ENCODE assay signal across 22 cellular contexts in the genomic region with DNA sequence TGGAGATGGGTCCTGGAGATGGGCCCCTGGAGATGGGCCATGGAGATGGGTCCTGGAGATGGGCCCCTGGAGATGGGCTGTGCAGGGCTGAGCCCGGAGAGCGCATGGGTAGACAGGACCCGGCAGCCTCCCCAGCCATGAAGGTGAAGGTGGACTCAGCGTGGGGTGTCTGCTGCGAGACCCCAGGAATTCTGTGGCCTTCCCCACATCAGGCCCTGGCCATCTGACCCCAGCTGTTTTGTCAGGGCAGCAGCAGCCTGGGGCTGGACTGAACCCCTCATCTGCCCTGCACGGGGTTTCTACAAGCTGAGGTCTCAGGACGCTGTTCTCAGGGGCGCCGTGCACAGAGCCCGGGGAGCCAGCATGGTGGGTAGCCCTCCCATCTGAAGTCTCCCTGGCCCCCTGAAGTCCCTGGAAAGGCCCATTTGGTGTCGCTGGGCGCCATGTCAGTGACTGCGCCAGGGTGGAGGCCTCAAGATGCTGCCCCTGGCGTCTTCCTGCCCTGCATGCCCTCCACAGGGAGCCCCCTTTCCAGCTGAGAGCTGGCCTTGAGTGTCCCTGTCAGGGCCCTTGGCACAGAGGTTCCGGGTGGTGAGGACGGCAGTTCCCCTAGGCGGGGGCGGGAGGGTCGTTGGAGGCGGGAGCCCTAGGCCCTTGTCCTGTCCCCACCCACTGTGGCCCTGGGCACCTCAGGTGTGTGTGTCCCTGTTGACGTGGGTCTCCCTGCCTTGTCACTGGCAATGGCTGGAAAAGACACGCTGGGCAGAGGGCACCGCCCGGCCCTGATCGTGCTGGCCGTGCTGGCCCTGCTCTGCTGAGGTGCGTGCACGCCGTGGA.
"Had no signal": no experiment of that assay in that cellular context is flagged by ENCODE, and none has a peak within 500 bp of the region (broad histone marks: within the 10 kb centered on the region; RNA-seq: fewer than 3 reads in every experiment).

No MANE protein-coding gene starts in this region.

- H3K36me3 Mint-ChIP-seq: activated CD8-positive, alpha-beta memory T cell treated with anti-CD3 and anti-CD28 coated beads, Interleukin-2, amount 10 ng/mL, durations not matched to agents 7 days and 5 days; activated naive CD4-positive, alpha-beta T cell treated with anti-CD3 and anti-CD28 coated beads, Interleukin-2, amount 50 U/mL, for 72 hours; immature natural killer cell; natural killer cell had no signal

- H3K27me3 Mint-ChIP-seq: progenitor cell of endocrine pancreas had no signal

- H3K4me3 ChIP-seq: body of pancreas, gastroesophageal sphincter, left lung, lung, testis had no signal

- H3K4me1 Mint-ChIP-seq: activated CD8-positive, alpha-beta memory T cell treated with anti-CD3 and anti-CD28 coated beads, Interleukin-2, amount 10 ng/mL, durations not matched to agents 7 days and 5 days had no signal

- ATAC-seq: activated CD4-positive, alpha-beta T cell treated with anti-CD3 and anti-CD28 coated beads for 36 hours; activated CD8-positive, alpha-beta memory T cell treated with anti-CD3 and anti-CD28 coated beads, Interleukin-2, amount 10 ng/mL, durations not matched to agents 7 days and 5 days; activated CD8-positive, alpha-beta T cell treated with anti-CD3 and anti-CD28 coated beads, Interleukin-2, amount 10 ng/mL, durations not matched to agents 7 days and 5 days; activated naive CD4-positive, alpha-beta T cell treated with anti-CD3 and anti-CD28 coated beads, Interleukin-2, amount 50 U/mL, for 72 hours; activated T-cell treated with anti-CD3 and anti-CD28 coated beads, Interleukin-2, amount 50 U/mL, for 72 hours; body of pancreas; gastroesophageal sphincter; left lung; natural killer cell had no signal

- H3K27me3 ChIP-seq: body of pancreas, testis had no signal

- H3K9me3 Mint-ChIP-seq: activated naive CD4-positive, alpha-beta T cell treated with anti-CD3 and anti-CD28 coated beads, Interleukin-2, amount 50 U/mL, for 72 hours; activated T-cell treated with anti-CD3 and anti-CD28 coated beads, Interleukin-2, amount 50 U/mL, for 72 hours; natural killer cell had no signal

- H3K27ac Mint-ChIP-seq: activated CD4-positive, alpha-beta T cell treated with anti-CD3 and anti-CD28 coated beads for 36 hours; activated CD8-positive, alpha-beta memory T cell treated with anti-CD3 and anti-CD28 coated beads, Interleukin-2, amount 10 ng/mL, durations not matched to agents 7 days and 5 days; activated CD8-positive, alpha-beta T cell treated with anti-CD3 and anti-CD28 coated beads, Interleukin-2, amount 10 ng/mL, durations not matched to agents 7 days and 5 days; activated naive CD4-positive, alpha-beta T cell treated with anti-CD3 and anti-CD28 coated beads, Interleukin-2, amount 50 U/mL, for 72 hours; activated T-cell treated with anti-CD3 and anti-CD28 coated beads, Interleukin-2, amount 50 U/mL, for 72 hours; immature natural killer cell; natural killer cell; progenitor cell of endocrine pancreas had no signal

- DNase-seq: activated CD4-positive, alpha-beta T cell treated with anti-CD3 and anti-CD28 coated beads for 36 hours; activated CD4-positive, CD25-positive, alpha-beta regulatory T cell; activated CD8-positive, alpha-beta memory T cell treated with anti-CD3 and anti-CD28 coated beads, Interleukin-2, amount 10 ng/mL, durations not matched to agents 7 days and 5 days; activated CD8-positive, alpha-beta T cell treated with anti-CD3 and anti-CD28 coated beads, Interleukin-2, amount 10 ng/mL, durations not matched to agents 7 days and 5 days; activated naive CD4-positive, alpha-beta T cell; activated T-cell treated with anti-CD3 and anti-CD28 coated beads, Interleukin-2, amount 50 U/mL, for 72 hours; cortex of kidney; immature natural killer cell; mesendoderm; natural killer cell; retina; stimulated activated CD4-positive, alpha-beta T cell treated with anti-CD3 and anti-CD28 coated beads, Interleukin-15, amount 100 ng/mL, for 24 hours; stimulated activated CD4-positive, alpha-beta T cell treated with anti-CD3 and anti-CD28 coated beads, Interleukin-2, amount 100 ng/mL, for 24 hours; stimulated activated naive CD4-positive, alpha-beta T cell; testis; trophoblast cell had no signal

- H3K36me3 ChIP-seq: gastroesophageal sphincter, left lung had no signal

- H3K9me3 ChIP-seq: body of pancreas, gastroesophageal sphincter, left lung, testis had no signal

- H3K27ac ChIP-seq: body of pancreas, gastroesophageal sphincter, left lung, testis had no signal

- H3K4me3 Mint-ChIP-seq: activated CD4-positive, alpha-beta T cell treated with anti-CD3 and anti-CD28 coated beads for 36 hours; activated CD8-positive, alpha-beta memory T cell treated with anti-CD3 and anti-CD28 coated beads, Interleukin-2, amount 10 ng/mL, durations not matched to agents 7 days and 5 days; activated CD8-positive, alpha-beta T cell treated with anti-CD3 and anti-CD28 coated beads, Interleukin-2, amount 10 ng/mL, durations not matched to agents 7 days and 5 days; activated T-cell treated with anti-CD3 and anti-CD28 coated beads, Interleukin-2, amount 50 U/mL, for 72 hours; immature natural killer cell; natural killer cell had no signal
